Comparison of ENCODE assay signal across 1 cellular context in genomic region chr3:112400317-112400716, GRCh38.
TF ChIP-seq lines count a peak whose summit lies in the region.

No MANE protein-coding gene starts in this region.

TF ChIP-seq in H1, 55 proteins besides CTCF, POLR2A, EP300 and RAD21:
- peak; percentile 38; the same call in 1 of the 2 replicates for TF ChIP-seq TAF1 (IDR thresholded peaks at IDR 0.05; ENCODE audit: low read depth, low read length)
- peak; percentile 41; the same call in 1 of the 2 replicates for TF ChIP-seq YY1 (IDR thresholded peaks at IDR 0.05; ENCODE audit: low read depth, low read length)
